8 cellular contexts compared by ENCODE assay signal in genomic region chr14:64704743-64705405, GRCh38. TPM values are rescaled to one million over a fixed set of nuclear protein-coding genes. Genes with fewer than 3 reads are reported as not detected.
DNase-seq lines count a peak whose midpoint lies in the region; ATAC-seq and TF ChIP-seq lines count a peak whose summit lies in the region.

No MANE protein-coding gene starts in this region.

- peaks cover 2% of the 10 kb centered on the region for H3K36me3 Mint-ChIP-seq in MCF 10A (ENCODE audit: insufficient read depth, unreplicated experiment)

- H3K9me3 ChIP-seq in MM.1S (replicated peaks; ENCODE audit: insufficient read depth, low read length): no peaks in the 10 kb centered on the region

- no peaks in the 10 kb centered on the region for H3K9me2 ChIP-seq in MM.1S (replicated peaks; ENCODE audit: insufficient read depth, low read length)

- peaks cover 59% of the 10 kb centered on the region for H3K4me1 Mint-ChIP-seq in MCF 10A (ENCODE audit: insufficient read depth, unreplicated experiment)
- peaks cover 39% of the 10 kb centered on the region for H3K4me1 Mint-ChIP-seq in stimulated activated naive CD8-positive, alpha-beta T cell treated with anti-CD3 and anti-CD28 coated beads, Interleukin-15, amount 100 ng/mL, for 72 hours

- peak overlapping the region; percentile 52; the same call in 1 of the 2 replicates for H3K4me2 ChIP-seq in MM.1S (ENCODE audit: low read depth, low read length)

- no peaks in the 10 kb centered on the region for H3K79me2 ChIP-seq in MM.1S (ENCODE audit: low read length)

- H3F3A ChIP-seq in MM.1S (ENCODE audit: insufficient read depth, low read length): no peaks in the 10 kb centered on the region

- DNase-seq in COLO668 (lab: John Stamatoyannopoulos, UW; ENCODE audit: unreplicated experiment) (peak; percentile 76), MM.1S (no peak), MCF 10A (ENCODE audit: unreplicated experiment) (no peak), left colon (peak; percentile 39 to 67), GM19240 (ENCODE audit: insufficient read length, low spot score) (no peak)
- DNase-seq in stimulated activated naive CD8-positive, alpha-beta T cell treated with anti-CD3 and anti-CD28 coated beads, Interleukin-15, amount 100 ng/mL, for 72 hours: no peak

- H3K27me3 Mint-ChIP-seq in MCF 10A (ENCODE audit: insufficient read depth, unreplicated experiment): no peaks in the 10 kb centered on the region
- H3K27me3 Mint-ChIP-seq in stimulated activated naive CD8-positive, alpha-beta T cell treated with anti-CD3 and anti-CD28 coated beads, Interleukin-15, amount 100 ng/mL, for 72 hours: peaks cover 95% of the 10 kb centered on the region

- peak overlapping the region; percentile 81 for H3K4me3 Mint-ChIP-seq in MCF 10A (ENCODE audit: unreplicated experiment)
- H3K4me3 Mint-ChIP-seq in stimulated activated naive CD8-positive, alpha-beta T cell treated with anti-CD3 and anti-CD28 coated beads, Interleukin-15, amount 100 ng/mL, for 72 hours: peak overlapping the region; percentile 55 to 70

- CTCF ChIA-PET in MCF 10A (lab: Yijun Ruan, JAX): interaction anchor here (0.7 to 4.6 kb wide), 11 partner anchors 12 to 220 kb away, joined by 3 to 40 read pairs (median 4); no protein-coding TSS in a partner anchor

- POLR2A ChIA-PET in MCF 10A (lab: Yijun Ruan, JAX): interaction anchor here (0.6 to 11.2 kb wide), 18 partner anchors 12 to 203 kb away, joined by 3 to 386 read pairs (median 12); partner anchors contain the start of gene ZBTB1

- intact Hi-C loops in MCF 10A (cut with micrococcal nuclease) (loop anchor here (1.0 to 2.0 kb wide), 2 partner anchors 34 to 53 kb away; no protein-coding TSS in a partner anchor), left colon (cut with DNase I, micrococcal nuclease) (no loop called here)

- peaks cover 13% of the 10 kb centered on the region; the same call in 1 of the 2 replicates for H3K27me3 ChIP-seq in MM.1S (replicated peaks; ENCODE audit: insufficient read depth, low read length)

- H3K9ac ChIP-seq in MM.1S (ENCODE audit: low read length): no peak overlapping the region

- H2AFZ ChIP-seq in MM.1S (ENCODE audit: low read length): no peak overlapping the region

- ATAC-seq in left colon (peak; percentile 39), HG02973 (IDR thresholded peaks at IDR 0.05; ENCODE audit: unreplicated experiment) (no peak), GM18868 (IDR thresholded peaks at IDR 0.05; ENCODE audit: unreplicated experiment) (no peak)
- peak; percentile 44 for ATAC-seq in stimulated activated naive CD8-positive, alpha-beta T cell treated with anti-CD3 and anti-CD28 coated beads, Interleukin-15, amount 100 ng/mL, for 72 hours

- H3K4me3 ChIP-seq in MM.1S (ENCODE audit: low read length): no peak overlapping the region

- H4K20me1 ChIP-seq in MM.1S (ENCODE audit: insufficient read depth, low read length): no peaks in the 10 kb centered on the region

- peak overlapping the region; percentile 49 for H3K27ac Mint-ChIP-seq in MCF 10A (ENCODE audit: low read depth, unreplicated experiment)
- H3K27ac Mint-ChIP-seq in stimulated activated naive CD8-positive, alpha-beta T cell treated with anti-CD3 and anti-CD28 coated beads, Interleukin-15, amount 100 ng/mL, for 72 hours: no peak overlapping the region

- TF ChIP-seq CTCF in MM.1S (IDR thresholded peaks at IDR 0.05; ENCODE audit: low read length): no peak
- no peak for TF ChIP-seq CTCF in MCF 10A (IDR thresholded peaks at IDR 0.05; ENCODE audit: unreplicated experiment)

- H3K4me1 ChIP-seq in MM.1S (ENCODE audit: low read length): no peaks in the 10 kb centered on the region

- H3K36me3 ChIP-seq in MM.1S (replicated peaks; ENCODE audit: insufficient read depth, low read length): no peaks in the 10 kb centered on the region

- no peak overlapping the region for H3K27ac ChIP-seq in MM.1S (ENCODE audit: low read length)

- no TSS peak for BruUV-seq in MCF 10A (replicated peaks; lab: Mats Ljungman, UMichigan)

- no peaks in the 10 kb centered on the region for H3K9me3 Mint-ChIP-seq in MCF 10A (ENCODE audit: unreplicated experiment)
- H3K9me3 Mint-ChIP-seq in stimulated activated naive CD8-positive, alpha-beta T cell treated with anti-CD3 and anti-CD28 coated beads, Interleukin-15, amount 100 ng/mL, for 72 hours: no peaks in the 10 kb centered on the region

RNA-seq across cellular contexts. Expression of gene PLEKHG3, which starts 0.7 kb away (rescaled TPM):
- total RNA-seq in MCF 10A (2022) (52.9 and 72.8 TPM in 2 replicates), left colon (10 to 100 TPM; 79.3 to 90.1 TPM)

Comparison
In these comparisons a context has a peak if more than half of its experiments do, and no peak if none do; other contexts are left out.
1. DNase-seq: peak in COLO668 (single experiment) and left colon (2 of 2); none in MM.1S (single experiment), MCF 10A (single experiment), stimulated activated naive CD8-positive, alpha-beta T cell treated with anti-CD3 and anti-CD28 coated beads, Interleukin-15, amount 100 ng/mL, for 72 hours (0 of 2) and GM19240 (single experiment).
2. ATAC-seq: peak in left colon (single experiment) and stimulated activated naive CD8-positive, alpha-beta T cell treated with anti-CD3 and anti-CD28 coated beads, Interleukin-15, amount 100 ng/mL, for 72 hours (single experiment); none in HG02973 (single experiment) and GM18868 (single experiment).